ENCODE assay signal across 14 cellular contexts in the genomic region with DNA sequence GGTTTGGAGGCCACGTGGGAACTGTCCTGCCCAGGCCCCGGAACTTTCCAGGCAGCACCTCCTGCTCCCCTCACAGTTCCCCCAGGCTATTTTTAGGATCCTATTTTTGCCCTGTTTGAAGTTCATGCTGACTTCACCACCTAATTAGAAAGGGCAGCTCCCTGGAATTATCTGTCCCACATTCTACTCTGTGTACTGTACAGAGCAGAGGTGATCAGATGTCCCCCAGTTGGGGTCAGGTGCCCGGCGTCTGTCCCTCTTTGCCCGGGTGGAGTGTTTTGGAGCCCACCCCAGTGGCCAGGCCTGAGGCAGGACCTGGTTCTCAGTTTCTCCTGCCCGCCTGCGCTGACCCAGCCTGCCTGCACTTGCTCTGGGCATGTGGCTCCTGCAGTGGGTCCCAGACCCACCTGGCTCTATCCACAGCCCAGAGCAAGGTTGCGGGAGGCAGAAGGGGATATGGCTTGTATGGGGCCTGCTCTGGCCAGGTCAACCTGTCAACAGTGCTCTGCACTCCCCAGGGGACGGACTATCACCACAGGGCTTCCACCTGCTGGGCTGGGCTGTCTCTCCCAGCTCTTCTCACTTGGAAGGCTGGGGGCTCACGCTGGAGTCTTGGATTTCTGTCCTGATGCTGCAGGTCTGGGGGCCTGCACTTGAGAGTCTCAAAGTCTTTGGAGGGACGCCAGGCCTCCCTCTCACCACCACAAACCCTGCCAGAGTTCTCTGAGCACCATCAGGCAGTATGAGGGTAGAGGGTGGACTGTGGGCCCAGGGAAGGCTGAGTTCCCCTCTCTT.
DNase-seq lines count a peak whose midpoint lies in the region; ATAC-seq and TF ChIP-seq lines count a peak whose summit lies in the region.
"Had no signal": no experiment of that assay in that cellular context is flagged by ENCODE, and none has a peak within 500 bp of the region (broad histone marks: within the 10 kb centered on the region; RNA-seq: fewer than 3 reads in every experiment).

No MANE protein-coding gene starts in this region.

- peak; percentile 20 for DNase-seq in activated naive CD8-positive, alpha-beta T cell treated with anti-CD3 and anti-CD28 coated beads, Interleukin-2, amount 10 ng/mL, durations not matched to agents 7 days and 5 days
- DNase-seq in activated naive CD8-positive, alpha-beta T cell treated with anti-CD3 and anti-CD28 coated beads for 36 hours, result no peak
- peak in 1 of 2 donors; percentile 59 for DNase-seq in heart right ventricle
- DNase-seq in trophoblast cell, result no peak
- DNase-seq in activated naive CD4-positive, alpha-beta T cell treated with anti-CD3 and anti-CD28 coated beads, Interleukin-2, amount 50 U/mL, for 16 hours, result no peak
- no peak for DNase-seq in dermis blood vessel endothelial cell
- no peak for DNase-seq in Kasumi-1 (lab: John Stamatoyannopoulos, UW)
- DNase-seq: HFFc6, IMR-90, MV-4-11, natural killer cell, NCI-H2081 treated with DMSO at 0.1 percent for 48 hours had no signal

- H4K12ac ChIP-seq in trophoblast cell (ENCODE audit: low read depth, low read length), result no peak overlapping the region

- H4K91ac ChIP-seq in trophoblast cell (ENCODE audit: low read depth, low read length), result no peak overlapping the region

- H3K4me3 Mint-ChIP-seq in activated naive CD8-positive, alpha-beta T cell treated with anti-CD3 and anti-CD28 coated beads, Interleukin-2, amount 10 ng/mL, durations not matched to agents 7 days and 5 days, result no peak overlapping the region
- no peak overlapping the region for H3K4me3 Mint-ChIP-seq in activated naive CD8-positive, alpha-beta T cell treated with anti-CD3 and anti-CD28 coated beads for 36 hours
- H3K4me3 Mint-ChIP-seq: HFFc6, natural killer cell, WTC11 had no signal

- H3K18ac ChIP-seq in trophoblast cell (ENCODE audit: low read length), result no peak overlapping the region

- no peaks in the 10 kb centered on the region for H3K9me3 Mint-ChIP-seq in activated naive CD8-positive, alpha-beta T cell treated with anti-CD3 and anti-CD28 coated beads, Interleukin-2, amount 10 ng/mL, durations not matched to agents 7 days and 5 days
- no peaks in the 10 kb centered on the region for H3K9me3 Mint-ChIP-seq in activated naive CD8-positive, alpha-beta T cell treated with anti-CD3 and anti-CD28 coated beads for 36 hours
- H3K9me3 Mint-ChIP-seq: natural killer cell, WTC11 had no signal

- H2BK5ac ChIP-seq in trophoblast cell (ENCODE audit: low read depth, low read length, poor library complexity), result no peak overlapping the region

- POLR2A ChIA-PET in activated naive CD8-positive, alpha-beta T cell treated with anti-CD3 and anti-CD28 coated beads, Interleukin-2, amount 10 ng/mL, durations not matched to agents 7 days and 5 days (lab: Charles Lee), result no interaction called here

- H3K27me3 ChIP-seq in heart right ventricle (no peaks in the 10 kb centered on the region), trophoblast cell (ENCODE audit: insufficient read depth, low read length) (no peaks in the 10 kb centered on the region)

- intact Hi-C loops in heart right ventricle (cut with DNase I), result loop anchor here in 5 of 10 donors (5.0 to 10.0 kb wide), 6 partner anchors 116 to 268 kb away; a partner anchor contains a TSS

- H3K9ac ChIP-seq in trophoblast cell (ENCODE audit: low read length), result no peak overlapping the region

- H3K4me3 ChIP-seq in heart right ventricle, result no peak overlapping the region
- H3K4me3 ChIP-seq in trophoblast cell (ENCODE audit: low read depth, low read length), result no peak overlapping the region

- H2BK12ac ChIP-seq in trophoblast cell (ENCODE audit: low read length), result no peak overlapping the region

- H3K27me3 Mint-ChIP-seq in activated naive CD8-positive, alpha-beta T cell treated with anti-CD3 and anti-CD28 coated beads, Interleukin-2, amount 10 ng/mL, durations not matched to agents 7 days and 5 days, result peaks cover 3% of the 10 kb centered on the region
- no peaks in the 10 kb centered on the region for H3K27me3 Mint-ChIP-seq in activated naive CD8-positive, alpha-beta T cell treated with anti-CD3 and anti-CD28 coated beads for 36 hours

- ATAC-seq in activated naive CD8-positive, alpha-beta T cell treated with anti-CD3 and anti-CD28 coated beads, Interleukin-2, amount 10 ng/mL, durations not matched to agents 7 days and 5 days (ENCODE audit: low read depth), result no peak
- ATAC-seq in heart right ventricle (peak; percentile 59 to 91 (median 84)), GM19397 (IDR thresholded peaks at IDR 0.05; ENCODE audit: unreplicated experiment) (no peak)
- ATAC-seq: natural killer cell, WTC11 had no signal

- peak overlapping the region; percentile 22 for H3K14ac ChIP-seq in trophoblast cell (ENCODE audit: low read length)

- TF ChIP-seq CTCF in heart right ventricle (IDR thresholded peaks at IDR 0.05), result no peak

- H3K79me2 ChIP-seq in trophoblast cell (ENCODE audit: control insufficient read depth, insufficient read depth, low read length, poor library complexity), result no peaks in the 10 kb centered on the region

- H3K27ac ChIP-seq in heart right ventricle, result peak overlapping the region; percentile 41 to 99 (median 88)
- H3K27ac ChIP-seq in trophoblast cell (ENCODE audit: low read depth, low read length), result no peak overlapping the region

- no peaks in the 10 kb centered on the region for H3K79me1 ChIP-seq in trophoblast cell (ENCODE audit: low read length)

- no peak overlapping the region for H3K27ac Mint-ChIP-seq in activated naive CD8-positive, alpha-beta T cell treated with anti-CD3 and anti-CD28 coated beads, Interleukin-2, amount 10 ng/mL, durations not matched to agents 7 days and 5 days
- no peak overlapping the region for H3K27ac Mint-ChIP-seq in activated naive CD8-positive, alpha-beta T cell treated with anti-CD3 and anti-CD28 coated beads for 36 hours
- H3K27ac Mint-ChIP-seq: HFFc6, natural killer cell, WTC11 had no signal

- H4K8ac ChIP-seq in trophoblast cell (ENCODE audit: low read depth, low read length), result no peak overlapping the region

- no peak overlapping the region for H3K4me2 ChIP-seq in trophoblast cell (ENCODE audit: low read length)

- no peaks in the 10 kb centered on the region for H3K4me1 Mint-ChIP-seq in activated naive CD8-positive, alpha-beta T cell treated with anti-CD3 and anti-CD28 coated beads, Interleukin-2, amount 10 ng/mL, durations not matched to agents 7 days and 5 days
- no peaks in the 10 kb centered on the region for H3K4me1 Mint-ChIP-seq in activated naive CD8-positive, alpha-beta T cell treated with anti-CD3 and anti-CD28 coated beads for 36 hours
- H3K4me1 Mint-ChIP-seq: natural killer cell, WTC11 had no signal

- H3K9me3 ChIP-seq in heart right ventricle (no peaks in the 10 kb centered on the region), trophoblast cell (ENCODE audit: insufficient read depth, low read depth, low read length) (peaks cover 2% of the 10 kb centered on the region)

- no peaks in the 10 kb centered on the region for H3K36me3 Mint-ChIP-seq in activated naive CD8-positive, alpha-beta T cell treated with anti-CD3 and anti-CD28 coated beads, Interleukin-2, amount 10 ng/mL, durations not matched to agents 7 days and 5 days
- no peaks in the 10 kb centered on the region for H3K36me3 Mint-ChIP-seq in activated naive CD8-positive, alpha-beta T cell treated with anti-CD3 and anti-CD28 coated beads for 36 hours
- H3K36me3 Mint-ChIP-seq: natural killer cell, WTC11 had no signal

- H3K23ac ChIP-seq in trophoblast cell (ENCODE audit: low read length), result no peak overlapping the region

- WGBS in heart right ventricle, 2 donors, result 53 to 66% methylated on average over 11 of the region's 11 CpGs
- WGBS in trophoblast cell (ENCODE audit: extremely low coverage, insufficient coverage, insufficient read length), result no CpG with 5 or more reads among the region's 11 CpGs

- H2BK120ac ChIP-seq in trophoblast cell (ENCODE audit: insufficient read depth, low read length, poor library complexity), result no peak overlapping the region

- H2AFZ ChIP-seq in trophoblast cell (ENCODE audit: insufficient read depth, low read length, poor library complexity), result peak overlapping the region; percentile 5

- no peak overlapping the region for H3K4ac ChIP-seq in trophoblast cell (ENCODE audit: low read depth, low read length)

- H3K36me3 ChIP-seq in heart right ventricle (no peaks in the 10 kb centered on the region), trophoblast cell (ENCODE audit: control insufficient read depth in 1 of 2, insufficient read depth in 2 of 2, low read length in 2 of 2) (no peaks in the 10 kb centered on the region)

- no peak overlapping the region for H2AK5ac ChIP-seq in trophoblast cell (ENCODE audit: low read length)

- peaks cover 10 to 59% (median 45%) of the 10 kb centered on the region in 9 donors for H3K4me1 ChIP-seq in heart right ventricle
- peaks cover 0 to 4% of the 10 kb centered on the region in 2 experiments for H3K4me1 ChIP-seq in trophoblast cell (ENCODE audit: control insufficient read depth in 1 of 2, insufficient read depth in 2 of 2, low read length in 2 of 2)

Comparison
In these comparisons a context has a peak if more than half of its experiments do, and no peak if none do; other contexts are left out.
1. ATAC-seq: peak in heart right ventricle (8 of 8); none in activated naive CD8-positive, alpha-beta T cell treated with anti-CD3 and anti-CD28 coated beads, Interleukin-2, amount 10 ng/mL, durations not matched to agents 7 days and 5 days (single experiment) and GM19397 (single experiment).